In the genomic region with DNA sequence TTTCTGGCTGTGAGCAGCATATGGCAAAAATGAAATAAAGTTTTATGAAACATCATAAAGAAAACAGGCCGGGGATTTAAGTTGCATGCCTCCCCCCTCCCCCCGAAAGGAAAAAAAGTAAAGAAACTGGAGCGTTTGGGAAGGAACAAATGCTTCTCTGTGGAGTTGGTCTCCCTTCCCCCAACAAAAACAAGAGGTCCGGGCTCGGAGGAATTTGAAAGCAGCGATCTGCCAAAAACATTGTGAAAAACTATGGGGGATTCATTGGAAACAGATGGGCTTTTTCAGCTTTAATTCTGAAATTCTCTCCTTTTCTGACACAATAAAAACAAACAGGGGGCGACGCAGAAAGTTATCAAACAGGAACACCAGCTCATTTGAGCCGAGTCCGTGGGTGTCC, we compare ENCODE assay signal across 8 cellular contexts. TPM values are rescaled to one million over a fixed set of nuclear protein-coding genes. Genes with fewer than 3 reads are reported as not detected.
A peak's percentile ranks its signal among the peaks of the same experiment; 100 is the strongest.
DNase-seq lines count a peak whose midpoint lies in the region; ATAC-seq and TF ChIP-seq lines count a peak whose summit lies in the region.

No MANE protein-coding gene starts in this region.

- in situ Hi-C loops in SK-MEL-5 (cut with HindIII; ENCODE audit: low pct_unique_long_range_greater_than_20kb, low sequenced_read_pairs) = no loop called here

- no peaks in the 10 kb centered on the region for H3K36me3 Mint-ChIP-seq in stimulated activated memory B cell treated with anti-CD40 and anti-IgM and Interleukin-4, amounts not matched to agents 10 μg/mL and 1 μg/mL and 100 μg/mL, for 72 hours

- peak overlapping the region in 9 of 11 experiments; percentile 41 to 80 (median 68); a peak in 18 of 22 replicates for H3K27ac ChIP-seq in BLaER1 treated with 17β-estradiol and CSF1 and Interleukin-3, amounts not matched to agents 10 nM and 100 nM
- peak overlapping the region; percentile 37 to 87 for H3K27ac ChIP-seq in ovary

- DNase-seq in SK-MEL-5 (ENCODE audit: low read depth, low spot score) (peak; percentile 41), fibroblast of pulmonary artery (ENCODE audit: low read depth) (peak; percentile 62), ovary (no peak), DMS153 (lab: John Stamatoyannopoulos, UW) (no peak), germinal center (ENCODE audit: low spot score) (no peak)

- peaks cover 0 to 54% (median 8%) of the 10 kb centered on the region in 11 experiments; a peak in 11 of 22 replicates for H3K36me3 ChIP-seq in BLaER1 treated with 17β-estradiol and CSF1 and Interleukin-3, amounts not matched to agents 10 nM and 100 nM
- H3K36me3 ChIP-seq in ovary = no peaks in the 10 kb centered on the region

- H3K4me1 ChIP-seq in BLaER1 treated with 17β-estradiol and CSF1 and Interleukin-3, amounts not matched to agents 10 nM and 100 nM = peaks cover 5 to 81% (median 39%) of the 10 kb centered on the region in 10 experiments; a peak in 18 of 20 replicates
- peaks cover 17% of the 10 kb centered on the region for H3K4me1 ChIP-seq in ovary (ENCODE audit: insufficient read depth)

- H4K20me1 ChIP-seq in BLaER1 treated with 17β-estradiol and CSF1 and Interleukin-3, amounts not matched to agents 10 nM and 100 nM = peaks cover 0 to 99% (median 0%) of the 10 kb centered on the region in 11 experiments; a peak in 8 of 22 replicates

- no peak overlapping the region for H3K4me3 Mint-ChIP-seq in stimulated activated memory B cell treated with anti-CD40 and anti-IgM and Interleukin-4, amounts not matched to agents 10 μg/mL and 1 μg/mL and 100 μg/mL, for 72 hours

- H3K9ac ChIP-seq in BLaER1 treated with 17β-estradiol and CSF1 and Interleukin-3, amounts not matched to agents 10 nM and 100 nM = peak overlapping the region; percentile 67 to 82 (median 79); a peak in 21 of 22 replicates

- TF ChIP-seq CTCF in fibroblast of pulmonary artery (IDR thresholded peaks at IDR 0.05; ENCODE audit: low read length, missing control alignments) (no peak), ovary (IDR thresholded peaks at IDR 0.05) (no peak)

- intact Hi-C loops in ovary (cut with DNase I) = loop anchor here in 1 of 4 donors (10.0 kb wide), 1 partner anchor 413 kb away; no protein-coding TSS in a partner anchor

- no peak for TF ChIP-seq POLR2A in ovary (IDR thresholded peaks at IDR 0.05)

- H3K4me1 Mint-ChIP-seq in stimulated activated memory B cell treated with anti-CD40 and anti-IgM and Interleukin-4, amounts not matched to agents 10 μg/mL and 1 μg/mL and 100 μg/mL, for 72 hours = peaks cover 20% of the 10 kb centered on the region

- peaks cover 68% of the 10 kb centered on the region for H3K27me3 Mint-ChIP-seq in stimulated activated memory B cell treated with anti-CD40 and anti-IgM and Interleukin-4, amounts not matched to agents 10 μg/mL and 1 μg/mL and 100 μg/mL, for 72 hours

- H3K9me3 Mint-ChIP-seq in stimulated activated memory B cell treated with anti-CD40 and anti-IgM and Interleukin-4, amounts not matched to agents 10 μg/mL and 1 μg/mL and 100 μg/mL, for 72 hours = no peaks in the 10 kb centered on the region

- H3K27me3 ChIP-seq in BLaER1 treated with 17β-estradiol and CSF1 and Interleukin-3, amounts not matched to agents 10 nM and 100 nM = peaks cover 0 to 31% (median 0%) of the 10 kb centered on the region in 11 experiments; a peak in 5 of 22 replicates
- H3K27me3 ChIP-seq in ovary = no peaks in the 10 kb centered on the region

- TF ChIP-seq EP300 in ovary (IDR thresholded peaks at IDR 0.05) = no peak

- no peaks in the 10 kb centered on the region for H3K9me3 ChIP-seq in BLaER1 treated with 17β-estradiol and CSF1 and Interleukin-3, amounts not matched to agents 10 nM and 100 nM (replicated peaks in 1 of 11)
- H3K9me3 ChIP-seq in ovary = no peaks in the 10 kb centered on the region

- H3K4me3 ChIP-seq in BLaER1 treated with 17β-estradiol and CSF1 and Interleukin-3, amounts not matched to agents 10 nM and 100 nM = peak overlapping the region; percentile 65 to 84 (median 74)
- H3K4me3 ChIP-seq in fibroblast of pulmonary artery (replicated peaks; ENCODE audit: low read depth, low read length) (peak overlapping the region; percentile 71), ovary (peak overlapping the region; percentile 77)

- H3K4me2 ChIP-seq in BLaER1 treated with 17β-estradiol and CSF1 and Interleukin-3, amounts not matched to agents 10 nM and 100 nM = peak overlapping the region; percentile 95 to 100 (median 98)

- H3K27ac Mint-ChIP-seq in stimulated activated memory B cell treated with anti-CD40 and anti-IgM and Interleukin-4, amounts not matched to agents 10 μg/mL and 1 μg/mL and 100 μg/mL, for 72 hours = no peak overlapping the region

- 0 to 1% (median 1%) methylated on average over 10 of the region's 10 CpGs for WGBS in ovary, 3 donors

- no peak for ATAC-seq in stimulated activated memory B cell treated with anti-CD40 and anti-IgM and Interleukin-4, amounts not matched to agents 10 μg/mL and 1 μg/mL and 100 μg/mL, for 72 hours
- ATAC-seq in HG02938 (IDR thresholded peaks at IDR 0.05; ENCODE audit: unreplicated experiment) = no peak

RNA-seq across cellular contexts. Expression of a gene that starts 17.0 kb away (rescaled TPM):
- not detected in 2 replicates for total RNA-seq in SK-MEL-5 (2014; rRNA removed; shearing (Covaris generic))
- 0.09 and 0.18 TPM in 2 replicates for polyA plus RNA-seq in SK-MEL-5 (2015; cell fraction: cytosol; rRNA removed)
- not detected in 2 replicates for polyA plus RNA-seq in SK-MEL-5 (2015; cell fraction: nucleus; rRNA removed)
- total RNA-seq in ovary = 10 to 100 TPM; 17.4 to 47.6 (median 31.6) TPM
- polyA plus RNA-seq in ovary = 10 to 100 TPM in 1 of 2 donors, 1 to 10 TPM in 1; 2.8 to 33.6 TPM

Comparison
In these comparisons a context has a peak if more than half of its experiments do, and no peak if none do; other contexts are left out.
1. DNase-seq: peak in SK-MEL-5 (single experiment) and fibroblast of pulmonary artery (single experiment); none in ovary (0 of 5), DMS153 (single experiment) and germinal center (single experiment).
2. RNA of a gene that starts 17.0 kb away (total RNA-seq): 17.4 to 47.6 TPM in ovary; not detected in SK-MEL-5; every median in the first group is over 10 times any median in the second.
3. Peak in every context shown above with its lines, with median percentiles within 50 percentile points of each other: H3K4me3 ChIP-seq.